Comparison of ENCODE assay signal across 2 cellular contexts in the genomic region with DNA sequence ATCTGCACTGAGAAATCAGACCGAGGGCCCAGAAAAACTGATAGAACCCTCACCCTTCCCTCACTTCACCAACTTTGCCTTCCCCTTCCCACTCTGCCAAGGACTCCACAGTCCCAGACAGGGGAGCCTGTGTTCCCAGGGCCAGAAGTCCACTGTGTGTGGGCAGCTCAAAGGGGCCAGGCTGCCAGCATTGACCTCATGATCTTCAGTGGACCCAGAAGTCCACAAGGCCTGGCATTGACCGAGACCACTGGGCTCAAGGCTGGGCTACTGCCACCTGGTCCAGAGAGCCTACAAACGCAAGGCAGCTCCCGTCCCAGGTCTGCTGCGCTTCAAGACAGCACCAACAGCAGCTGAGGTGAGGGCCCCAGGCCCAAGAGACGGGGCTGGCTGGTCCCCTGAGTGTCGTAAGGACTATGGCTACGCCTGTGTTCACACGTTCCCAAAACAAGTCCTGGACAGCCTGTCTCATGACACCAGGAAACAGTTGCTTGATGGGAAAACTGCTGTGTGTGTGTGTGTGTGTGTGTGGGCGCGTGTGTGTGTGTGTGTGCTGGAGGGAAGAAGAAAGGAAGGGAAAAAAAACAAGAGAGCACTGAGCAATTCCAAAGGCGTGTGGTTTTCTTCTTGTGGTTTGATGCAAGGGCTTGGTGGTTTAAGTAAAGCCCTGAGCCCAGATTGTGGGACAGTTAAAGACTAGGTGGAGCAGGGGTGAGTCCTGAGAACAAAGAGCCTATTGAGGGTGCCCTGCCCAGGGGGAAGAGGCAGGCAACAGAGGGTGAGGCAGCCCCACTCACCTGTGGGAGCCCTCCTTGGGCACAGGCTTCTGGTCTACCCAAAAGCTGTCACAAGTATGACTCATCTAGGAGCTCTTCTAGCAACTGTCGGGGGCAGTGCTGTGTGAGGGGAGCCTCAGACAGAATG.
A peak's percentile ranks its signal among the peaks of the same experiment; 100 is the strongest.
TF ChIP-seq lines count a peak whose summit lies in the region.

No MANE protein-coding gene starts in this region.

TF ChIP-seq in SK-N-SH, 30 proteins besides CTCF, POLR2A, EP300 and RAD21:
- TF ChIP-seq GABPA (IDR thresholded peaks at IDR 0.05; ENCODE audit: low read depth) (0 out of 2 replicates have a peak, but pooled peaks have one; percentile 23), NFIC (IDR thresholded peaks at IDR 0.05; ENCODE audit: borderline replicate concordance) (peak; percentile 24; the same call in 1 of the 2 replicates), YY1 (IDR thresholded peaks at IDR 0.05; ENCODE audit: low read depth) (no peak), TCF12 (IDR thresholded peaks at IDR 0.05) (peak; percentile 75), FOXJ3 (CRISPR knock-in tag; IDR thresholded peaks at IDR 0.05) (no peak), TEAD4 (IDR thresholded peaks at IDR 0.05; ENCODE audit: borderline replicate concordance, insufficient read depth) (0 out of 2 replicates have a peak, but pooled peaks have one; percentile 12)
- TF ChIP-seq, protein P1, sequence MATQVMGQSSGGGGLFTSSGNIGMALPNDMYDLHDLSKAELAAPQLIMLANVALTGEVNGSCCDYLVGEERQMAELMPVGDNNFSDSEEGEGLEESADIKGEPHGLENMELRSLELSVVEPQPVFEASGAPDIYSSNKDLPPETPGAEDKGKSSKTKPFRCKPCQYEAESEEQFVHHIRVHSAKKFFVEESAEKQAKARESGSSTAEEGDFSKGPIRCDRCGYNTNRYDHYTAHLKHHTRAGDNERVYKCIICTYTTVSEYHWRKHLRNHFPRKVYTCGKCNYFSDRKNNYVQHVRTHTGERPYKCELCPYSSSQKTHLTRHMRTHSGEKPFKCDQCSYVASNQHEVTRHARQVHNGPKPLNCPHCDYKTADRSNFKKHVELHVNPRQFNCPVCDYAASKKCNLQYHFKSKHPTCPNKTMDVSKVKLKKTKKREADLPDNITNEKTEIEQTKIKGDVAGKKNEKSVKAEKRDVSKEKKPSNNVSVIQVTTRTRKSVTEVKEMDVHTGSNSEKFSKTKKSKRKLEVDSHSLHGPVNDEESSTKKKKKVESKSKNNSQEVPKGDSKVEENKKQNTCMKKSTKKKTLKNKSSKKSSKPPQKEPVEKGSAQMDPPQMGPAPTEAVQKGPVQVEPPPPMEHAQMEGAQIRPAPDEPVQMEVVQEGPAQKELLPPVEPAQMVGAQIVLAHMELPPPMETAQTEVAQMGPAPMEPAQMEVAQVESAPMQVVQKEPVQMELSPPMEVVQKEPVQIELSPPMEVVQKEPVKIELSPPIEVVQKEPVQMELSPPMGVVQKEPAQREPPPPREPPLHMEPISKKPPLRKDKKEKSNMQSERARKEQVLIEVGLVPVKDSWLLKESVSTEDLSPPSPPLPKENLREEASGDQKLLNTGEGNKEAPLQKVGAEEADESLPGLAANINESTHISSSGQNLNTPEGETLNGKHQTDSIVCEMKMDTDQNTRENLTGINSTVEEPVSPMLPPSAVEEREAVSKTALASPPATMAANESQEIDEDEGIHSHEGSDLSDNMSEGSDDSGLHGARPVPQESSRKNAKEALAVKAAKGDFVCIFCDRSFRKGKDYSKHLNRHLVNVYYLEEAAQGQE (IDR thresholded peaks at IDR 0.05; ENCODE audit: low read depth, low read length) = no peak
- TF ChIP-seq, protein P2, sequence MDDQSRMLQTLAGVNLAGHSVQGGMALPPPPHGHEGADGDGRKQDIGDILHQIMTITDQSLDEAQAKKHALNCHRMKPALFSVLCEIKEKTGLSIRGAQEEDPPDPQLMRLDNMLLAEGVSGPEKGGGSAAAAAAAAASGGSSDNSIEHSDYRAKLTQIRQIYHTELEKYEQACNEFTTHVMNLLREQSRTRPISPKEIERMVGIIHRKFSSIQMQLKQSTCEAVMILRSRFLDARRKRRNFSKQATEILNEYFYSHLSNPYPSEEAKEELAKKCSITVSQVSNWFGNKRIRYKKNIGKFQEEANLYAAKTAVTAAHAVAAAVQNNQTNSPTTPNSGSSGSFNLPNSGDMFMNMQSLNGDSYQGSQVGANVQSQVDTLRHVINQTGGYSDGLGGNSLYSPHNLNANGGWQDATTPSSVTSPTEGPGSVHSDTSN (IDR thresholded peaks at IDR 0.05) = peak; percentile 10
- TF ChIP-seq, protein P3, sequence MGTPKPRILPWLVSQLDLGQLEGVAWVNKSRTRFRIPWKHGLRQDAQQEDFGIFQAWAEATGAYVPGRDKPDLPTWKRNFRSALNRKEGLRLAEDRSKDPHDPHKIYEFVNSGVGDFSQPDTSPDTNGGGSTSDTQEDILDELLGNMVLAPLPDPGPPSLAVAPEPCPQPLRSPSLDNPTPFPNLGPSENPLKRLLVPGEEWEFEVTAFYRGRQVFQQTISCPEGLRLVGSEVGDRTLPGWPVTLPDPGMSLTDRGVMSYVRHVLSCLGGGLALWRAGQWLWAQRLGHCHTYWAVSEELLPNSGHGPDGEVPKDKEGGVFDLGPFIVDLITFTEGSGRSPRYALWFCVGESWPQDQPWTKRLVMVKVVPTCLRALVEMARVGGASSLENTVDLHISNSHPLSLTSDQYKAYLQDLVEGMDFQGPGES (IDR thresholded peaks at IDR 0.05; ENCODE audit: low read depth, low read length) = no peak
- TF ChIP-seq, protein P4, sequence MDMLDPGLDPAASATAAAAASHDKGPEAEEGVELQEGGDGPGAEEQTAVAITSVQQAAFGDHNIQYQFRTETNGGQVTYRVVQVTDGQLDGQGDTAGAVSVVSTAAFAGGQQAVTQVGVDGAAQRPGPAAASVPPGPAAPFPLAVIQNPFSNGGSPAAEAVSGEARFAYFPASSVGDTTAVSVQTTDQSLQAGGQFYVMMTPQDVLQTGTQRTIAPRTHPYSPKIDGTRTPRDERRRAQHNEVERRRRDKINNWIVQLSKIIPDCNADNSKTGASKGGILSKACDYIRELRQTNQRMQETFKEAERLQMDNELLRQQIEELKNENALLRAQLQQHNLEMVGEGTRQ (IDR thresholded peaks at IDR 0.05; ENCODE audit: borderline replicate concordance, low read depth, low read length) = no peak

TF ChIP-seq in GM12878, 131 proteins besides CTCF, POLR2A, EP300 and RAD21:
- no peak for TF ChIP-seq TAF1 (IDR thresholded peaks at IDR 0.05; ENCODE audit: borderline replicate concordance, low read depth, low read length)
- peak; percentile 17; the same call in 1 of the 2 replicates for TF ChIP-seq RUNX3 (IDR thresholded peaks at IDR 0.05; ENCODE audit: low read length)
